Comparison of ENCODE assay signal across 9 cellular contexts in the genomic region with DNA sequence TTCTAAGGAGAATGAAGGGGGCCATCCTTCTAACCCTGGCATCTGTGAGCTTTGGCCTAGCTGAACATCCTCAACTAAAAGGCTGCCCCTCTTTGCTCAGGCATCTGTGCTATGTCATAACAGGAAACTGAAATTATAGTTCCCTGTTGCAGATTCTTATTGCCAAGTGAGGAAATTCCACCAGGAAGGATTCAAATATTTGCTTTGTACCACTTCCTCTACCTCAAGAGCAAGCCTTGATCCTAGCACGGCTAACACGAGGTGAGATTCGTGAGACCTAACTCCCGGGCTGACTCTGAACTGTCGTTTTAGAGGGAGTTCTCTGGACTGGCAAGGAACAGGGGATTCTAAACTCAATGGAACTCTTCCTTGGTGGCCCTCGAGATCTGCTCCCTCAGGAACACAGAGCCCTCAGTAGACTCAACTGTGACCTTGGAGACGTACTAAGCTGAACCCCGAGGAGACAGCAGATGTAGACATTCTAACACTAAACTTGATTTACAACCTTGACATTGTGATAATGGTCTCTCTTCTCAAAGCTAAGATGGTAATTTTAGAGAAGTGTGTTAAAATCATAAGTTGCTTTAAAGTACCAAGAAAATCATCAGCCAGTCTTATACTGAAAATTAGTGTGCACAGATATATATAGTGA. TPM values are rescaled to one million over a fixed set of nuclear protein-coding genes. Genes with fewer than 3 reads are reported as not detected.
DNase-seq lines count a peak whose midpoint lies in the region; TF ChIP-seq lines count a peak whose summit lies in the region.
"Had no signal": no experiment of that assay in that cellular context is flagged by ENCODE, and none has a peak within 500 bp of the region (broad histone marks: within the 10 kb centered on the region; RNA-seq: fewer than 3 reads in every experiment).

No MANE protein-coding gene starts in this region.

- no peaks in the 10 kb centered on the region for H3K9me3 Mint-ChIP-seq in activated naive CD4-positive, alpha-beta T cell treated with anti-CD3 and anti-CD28 coated beads, Interleukin-2, amount 50 U/mL, for 24 hours
- H3K9me3 Mint-ChIP-seq in activated naive CD4-positive, alpha-beta T cell treated with anti-CD3 and anti-CD28 coated beads, Interleukin-2, amount 10 ng/mL, durations not matched to agents 7 days and 5 days = no peaks in the 10 kb centered on the region

- no peak for TF ChIP-seq POLR2A in testis (IDR thresholded peaks at IDR 0.05)

- peak overlapping the region; percentile 26 for H3K4me3 Mint-ChIP-seq in activated naive CD4-positive, alpha-beta T cell treated with anti-CD3 and anti-CD28 coated beads, Interleukin-2, amount 50 U/mL, for 24 hours
- no peak overlapping the region for H3K4me3 Mint-ChIP-seq in activated naive CD4-positive, alpha-beta T cell treated with anti-CD3 and anti-CD28 coated beads, Interleukin-2, amount 10 ng/mL, durations not matched to agents 7 days and 5 days

- H3K36me3 ChIP-seq in SJSA1 (peaks cover 9% of the 10 kb centered on the region), testis (ENCODE audit: low read depth, missing control alignments) (no peaks in the 10 kb centered on the region), BE2C (peaks cover 5% of the 10 kb centered on the region; the same call in 1 of the 2 replicates)

- H3K27me3 ChIP-seq in SJSA1 (replicated peaks) (no peaks in the 10 kb centered on the region), testis (no peaks in the 10 kb centered on the region), BE2C (no peaks in the 10 kb centered on the region)

- WGBS in testis, 2 donors = 20 to 29% methylated on average over 3 to 8 of the region's 8 CpGs

- no peak for TF ChIP-seq CTCF in testis (IDR thresholded peaks at IDR 0.05)
- no peak for TF ChIP-seq CTCF in BE2C (IDR thresholded peaks at IDR 0.05; ENCODE audit: low read depth, low read length)

- peak overlapping the region; percentile 44; the same call in 1 of the 2 replicates for H3K27ac ChIP-seq in SJSA1
- peak overlapping the region; percentile 27 to 70 for H3K27ac ChIP-seq in testis

- H3K27ac Mint-ChIP-seq in activated naive CD4-positive, alpha-beta T cell treated with anti-CD3 and anti-CD28 coated beads, Interleukin-2, amount 50 U/mL, for 24 hours = peak overlapping the region; percentile 23
- H3K27ac Mint-ChIP-seq in activated naive CD4-positive, alpha-beta T cell treated with anti-CD3 and anti-CD28 coated beads, Interleukin-2, amount 10 ng/mL, durations not matched to agents 7 days and 5 days = no peak overlapping the region

- H3K4me1 ChIP-seq in SJSA1 (replicated peaks) = peaks cover 15% of the 10 kb centered on the region
- peaks cover 29% of the 10 kb centered on the region for H3K4me1 ChIP-seq in testis
- H3K4me1 ChIP-seq in BE2C = peaks cover 4% of the 10 kb centered on the region; the same call in 1 of the 2 replicates

- DNase-seq in activated naive CD4-positive, alpha-beta T cell treated with anti-CD3 and anti-CD28 coated beads, Interleukin-2, amount 10 ng/mL, durations not matched to agents 7 days and 5 days = no peak
- DNase-seq in SJSA1 (ENCODE audit: low read depth in 1 of 2, low spot score in 2 of 2) = no peak
- DNase-seq in hepatic stellate cell (ENCODE audit: low spot score) = peak; percentile 20
- DNase-seq in testis = no peak
- DNase-seq in BE2C = no peak
- DNase-seq in NCI-H1930 (lab: John Stamatoyannopoulos, UW) = no peak
- DNase-seq in superior temporal gyrus (ENCODE audit: extremely low spot score) = no peak
- DNase-seq: SHP77 had no signal

- H3K36me3 Mint-ChIP-seq in activated naive CD4-positive, alpha-beta T cell treated with anti-CD3 and anti-CD28 coated beads, Interleukin-2, amount 50 U/mL, for 24 hours = peaks cover 1% of the 10 kb centered on the region
- H3K36me3 Mint-ChIP-seq in activated naive CD4-positive, alpha-beta T cell treated with anti-CD3 and anti-CD28 coated beads, Interleukin-2, amount 10 ng/mL, durations not matched to agents 7 days and 5 days = peaks cover 24% of the 10 kb centered on the region

- intact Hi-C loops in testis (cut with DNase I; ENCODE audit: low total_unique reads) = no loop called here

- H3K9me3 ChIP-seq in SJSA1 (replicated peaks) (no peaks in the 10 kb centered on the region), testis (no peaks in the 10 kb centered on the region), BE2C (no peaks in the 10 kb centered on the region)

- H3K4me3 ChIP-seq in SJSA1 = no peak overlapping the region
- H3K4me3 ChIP-seq in testis = no peak overlapping the region
- H3K4me3 ChIP-seq in BE2C (ENCODE audit: low read depth, low read length) = no peak overlapping the region

- no peaks in the 10 kb centered on the region for H3K27me3 Mint-ChIP-seq in activated naive CD4-positive, alpha-beta T cell treated with anti-CD3 and anti-CD28 coated beads, Interleukin-2, amount 50 U/mL, for 24 hours
- no peaks in the 10 kb centered on the region for H3K27me3 Mint-ChIP-seq in activated naive CD4-positive, alpha-beta T cell treated with anti-CD3 and anti-CD28 coated beads, Interleukin-2, amount 10 ng/mL, durations not matched to agents 7 days and 5 days

- H3K4me1 Mint-ChIP-seq in activated naive CD4-positive, alpha-beta T cell treated with anti-CD3 and anti-CD28 coated beads, Interleukin-2, amount 50 U/mL, for 24 hours = peaks cover 50% of the 10 kb centered on the region
- peaks cover 52% of the 10 kb centered on the region for H3K4me1 Mint-ChIP-seq in activated naive CD4-positive, alpha-beta T cell treated with anti-CD3 and anti-CD28 coated beads, Interleukin-2, amount 10 ng/mL, durations not matched to agents 7 days and 5 days

- CTCF ChIA-PET in activated naive CD4-positive, alpha-beta T cell treated with anti-CD3 and anti-CD28 coated beads, Interleukin-2, amount 10 ng/mL, durations not matched to agents 7 days and 5 days (lab: Charles Lee) = no interaction called here

RNA-seq across cellular contexts. Expression of a gene that starts 4.2 kb away (rescaled TPM):
- total RNA-seq in SJSA1 (2014; rRNA removed; shearing (Covaris generic)) = 41.8 and 49.0 TPM in 2 replicates
- 10 to 100 TPM; 85.5 to 98.8 TPM for total RNA-seq in testis
- 76.2 TPM for polyA plus RNA-seq in testis (ENCODE audit: insufficient read depth, low read depth, low replicate concordance)
- 52.3 TPM for polyA plus RNA-seq in BE2C (2012; ENCODE audit: insufficient read depth, insufficient read length, low read depth)

RNA-seq across cellular contexts. Expression of a gene that starts 43.9 kb away (rescaled TPM):
- total RNA-seq in SJSA1 (2014; rRNA removed; shearing (Covaris generic)) = 22.1 and 30.4 TPM in 2 replicates
- total RNA-seq in testis = 10 to 100 TPM; 33.9 to 34.4 TPM
- polyA plus RNA-seq in testis (ENCODE audit: insufficient read depth, low read depth, low replicate concordance) = 12.1 TPM
- polyA plus RNA-seq in BE2C (2012; ENCODE audit: insufficient read depth, insufficient read length, low read depth) = 11.1 TPM

RNA-seq across cellular contexts. Expression of a gene that starts 59.7 kb away (rescaled TPM):
- 1.1 TPM in 1 of 2 replicates, not detected in the other for total RNA-seq in SJSA1 (2014; rRNA removed; shearing (Covaris generic))
- 1 to 10 TPM; 1.1 to 3.8 TPM for total RNA-seq in testis
- 13.6 TPM for polyA plus RNA-seq in testis (ENCODE audit: insufficient read depth, low read depth, low replicate concordance)
- polyA plus RNA-seq in BE2C (2012; ENCODE audit: insufficient read depth, insufficient read length, low read depth) = not detected
